Comparison of ENCODE assay signal across 1 cellular context in the genomic region with DNA sequence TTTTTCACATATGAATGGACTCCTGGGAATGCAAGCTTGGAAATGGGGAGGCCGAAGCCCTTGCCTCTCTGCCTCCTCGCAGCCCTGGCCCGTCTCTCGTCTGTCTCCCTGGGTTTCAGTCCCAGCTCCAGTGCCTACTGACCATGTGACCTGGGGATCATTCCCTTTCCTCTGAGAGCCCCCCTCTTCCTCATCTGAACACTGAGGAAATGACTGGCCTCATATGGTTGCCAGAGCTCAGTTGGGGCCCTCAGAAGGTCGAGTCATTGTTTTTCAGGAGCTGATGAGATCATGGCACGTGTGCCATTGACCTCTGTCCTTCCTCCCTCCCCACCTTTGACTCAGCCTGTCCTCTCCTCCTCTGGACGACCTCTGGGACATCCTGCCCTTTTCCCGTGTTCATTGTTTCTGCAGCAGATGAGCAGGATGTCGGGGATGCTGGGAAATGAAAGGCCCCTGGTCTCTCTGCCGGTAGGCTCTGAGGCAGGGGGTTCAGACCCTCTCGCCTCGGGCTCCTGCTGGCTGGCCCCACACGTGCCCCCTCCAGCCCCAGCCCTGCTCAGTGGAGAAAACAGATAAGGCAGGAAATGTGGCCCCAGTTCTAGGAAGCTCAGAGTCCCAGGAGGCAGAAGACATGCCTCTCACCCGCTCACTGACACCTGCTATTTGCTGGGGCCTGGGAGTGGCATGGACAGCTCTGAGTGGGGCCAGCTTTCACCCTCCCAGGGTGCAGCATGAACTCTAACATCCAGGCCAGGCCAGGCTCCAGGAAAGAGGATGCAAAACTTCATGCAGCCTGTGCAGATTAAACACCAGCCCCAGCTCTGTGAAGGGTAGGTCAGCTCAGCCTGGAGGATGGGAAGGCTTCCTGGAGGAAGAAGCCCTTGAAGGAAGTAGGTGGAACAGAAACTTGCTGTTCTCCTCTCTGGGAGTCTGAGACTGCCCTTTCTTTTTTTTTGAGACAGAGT.
TF ChIP-seq lines count a peak whose summit lies in the region.

No MANE protein-coding gene starts in this region.

TF ChIP-seq in K562, 482 proteins besides CTCF, POLR2A, EP300 and RAD21 (continued from another document and continues in another):
- TF ChIP-seq, protein P1, sequence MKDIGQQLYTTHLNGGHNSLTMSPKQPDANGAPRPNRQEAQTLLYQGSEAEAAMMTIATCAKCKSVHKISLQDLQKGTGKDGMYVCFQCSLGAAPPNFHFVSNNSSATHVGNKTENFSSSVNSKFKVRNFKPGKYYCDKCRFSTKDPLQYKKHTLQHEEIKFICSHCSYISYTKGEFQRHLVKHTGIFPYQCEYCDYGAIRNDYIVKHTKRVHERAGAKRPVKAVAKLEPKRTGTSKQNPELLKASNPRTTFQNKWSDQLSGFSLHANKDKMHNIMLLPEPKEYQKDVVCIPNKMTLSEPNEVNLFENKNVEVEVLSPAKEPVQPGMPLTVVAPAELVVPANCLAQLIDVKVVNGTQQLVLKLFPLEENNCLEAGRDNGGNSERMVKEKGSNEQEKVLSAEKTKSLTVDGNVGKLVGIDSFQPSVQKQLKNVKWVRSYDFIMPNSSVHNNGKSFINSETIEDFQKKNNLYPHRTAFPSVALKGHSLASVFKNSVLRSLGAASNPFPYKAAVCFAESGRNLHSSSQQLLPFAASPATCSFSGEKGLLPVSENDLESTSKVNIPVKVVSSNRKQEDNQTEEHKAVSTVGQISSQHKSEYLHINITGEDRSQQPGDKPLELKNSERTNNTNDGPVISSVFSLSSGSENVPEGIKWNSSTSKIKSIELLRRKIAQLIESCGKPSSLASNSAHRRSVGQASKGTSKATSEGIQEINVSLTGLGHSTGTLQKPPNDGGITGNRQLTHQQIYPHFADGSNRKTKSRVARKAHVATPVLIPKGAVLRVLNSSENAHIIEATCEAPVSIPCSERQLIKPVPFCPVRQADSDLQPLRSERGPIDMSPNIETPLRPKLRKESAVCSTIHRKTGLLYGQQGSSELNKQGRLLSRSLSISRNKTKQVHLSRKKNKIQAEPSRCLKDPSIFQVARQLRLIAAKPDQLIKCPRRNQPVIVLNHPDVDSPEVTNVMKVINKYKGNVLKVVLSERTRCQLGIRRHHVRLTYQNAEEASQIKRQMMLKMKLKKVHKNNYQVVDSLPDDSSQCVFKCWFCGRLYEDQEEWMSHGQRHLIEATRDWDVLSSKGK (CRISPR knock-in tag; IDR thresholded peaks at IDR 0.05) = no peak
- TF ChIP-seq, protein P2, sequence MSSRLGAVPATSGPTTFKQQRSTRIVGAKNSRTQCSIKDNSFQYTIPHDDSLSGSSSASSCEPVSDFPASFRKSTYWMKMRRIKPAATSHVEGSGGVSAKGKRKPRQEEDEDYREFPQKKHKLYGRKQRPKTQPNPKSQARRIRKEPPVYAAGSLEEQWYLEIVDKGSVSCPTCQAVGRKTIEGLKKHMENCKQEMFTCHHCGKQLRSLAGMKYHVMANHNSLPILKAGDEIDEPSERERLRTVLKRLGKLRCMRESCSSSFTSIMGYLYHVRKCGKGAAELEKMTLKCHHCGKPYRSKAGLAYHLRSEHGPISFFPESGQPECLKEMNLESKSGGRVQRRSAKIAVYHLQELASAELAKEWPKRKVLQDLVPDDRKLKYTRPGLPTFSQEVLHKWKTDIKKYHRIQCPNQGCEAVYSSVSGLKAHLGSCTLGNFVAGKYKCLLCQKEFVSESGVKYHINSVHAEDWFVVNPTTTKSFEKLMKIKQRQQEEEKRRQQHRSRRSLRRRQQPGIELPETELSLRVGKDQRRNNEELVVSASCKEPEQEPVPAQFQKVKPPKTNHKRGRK (tag; IDR thresholded peaks at IDR 0.05) = no peak
- TF ChIP-seq SNRNP70 (optimal IDR thresholded peaks at IDR 0.05; ENCODE audit: low read depth, low read length) (no peak), TSC22D4 (tag; IDR thresholded peaks at IDR 0.05) (no peak), IRF2 (CRISPR knock-in tag; IDR thresholded peaks at IDR 0.05) (no peak), CEBPB (tag; IDR thresholded peaks at IDR 0.05) (no peak), TRIM24 (IDR thresholded peaks at IDR 0.05) (peak; percentile 71 to 78; a peak in 3 of 4 replicates), ZFP1 (CRISPR knock-in tag; IDR thresholded peaks at IDR 0.05) (no peak), TEAD2 (tag; IDR thresholded peaks at IDR 0.05) (no peak), ARID2 (IDR thresholded peaks at IDR 0.05) (no peak), NFXL1 (CRISPR knock-in tag; IDR thresholded peaks at IDR 0.05) (no peak), ZBTB17 (CRISPR knock-in tag; IDR thresholded peaks at IDR 0.05) (peak; percentile 72; the same call in 1 of the 2 replicates), KAT2B (IDR thresholded peaks at IDR 0.05; ENCODE audit: low read depth, low read length) (no peak), DACH1 (IDR thresholded peaks at IDR 0.05; ENCODE audit: partially characterized antibody) (peak; percentile 39), NCOA4 (IDR thresholded peaks at IDR 0.05; ENCODE audit: partially characterized antibody) (no peak), ZC3H4 (CRISPR knock-in tag; IDR thresholded peaks at IDR 0.05; ENCODE audit: borderline replicate concordance) (no peak), RFX7 (CRISPR knock-in tag; IDR thresholded peaks at IDR 0.05) (no peak), ZNF232 (CRISPR knock-in tag; IDR thresholded peaks at IDR 0.05) (0 out of 2 replicates have a peak, but pooled peaks have one; percentile 84), SMARCE1 (IDR thresholded peaks at IDR 0.05) (peak; percentile 89), MTA2 (IDR thresholded peaks at IDR 0.05; ENCODE audit: low read depth) (0 out of 2 replicates have a peak, but pooled peaks have one; percentile 44), EP400 (IDR thresholded peaks at IDR 0.05) (peak; percentile 95), POLR2AphosphoS2 (IDR thresholded peaks at IDR 0.05; ENCODE audit: low read length) (no peak), HNRNPL (IDR thresholded peaks at IDR 0.05; ENCODE audit: low read depth, low read length) (no peak), ZNF12 (CRISPR knock-in tag; IDR thresholded peaks at IDR 0.05) (peak; percentile 91), RBM34 (IDR thresholded peaks at IDR 0.05; ENCODE audit: borderline replicate concordance, insufficient read depth, low read length) (no peak), TBP (optimal IDR thresholded peaks at IDR 0.05; ENCODE audit: low read depth, low read length) (peak; percentile 62), ZNF23 (CRISPR knock-in tag; IDR thresholded peaks at IDR 0.05) (no peak), RBM25 (IDR thresholded peaks at IDR 0.05; ENCODE audit: low read depth, low read length, severe bottlenecking) (peak; percentile 59), JUN (IDR thresholded peaks at IDR 0.05; ENCODE audit: borderline replicate concordance, low read depth, low read length) (peak; percentile 98), JUN (CRISPR knock-in tag; IDR thresholded peaks at IDR 0.05; ENCODE audit: borderline replicate concordance) (peak; percentile 33; the same call in 1 of the 2 replicates), ZNF311 (CRISPR knock-in tag; IDR thresholded peaks at IDR 0.05) (no peak), ELF2 (CRISPR knock-in tag; IDR thresholded peaks at IDR 0.05) (no peak; the same call in 1 of the 2 replicates), MCM5 (IDR thresholded peaks at IDR 0.05; ENCODE audit: low read depth) (no peak), BMI1 (IDR thresholded peaks at IDR 0.05; ENCODE audit: low read length) (no peak), ZNF57 (CRISPR knock-in tag; IDR thresholded peaks at IDR 0.05) (no peak), BDP1 (IDR thresholded peaks at IDR 0.05; ENCODE audit: insufficient read depth, insufficient read length) (no peak), SETDB1 (IDR thresholded peaks at IDR 0.05; ENCODE audit: low read length) (no peak), ZZZ3 (IDR thresholded peaks at IDR 0.05) (no peak), BCOR (IDR thresholded peaks at IDR 0.05) (peak; percentile 71), CC2D1A (IDR thresholded peaks at IDR 0.05) (no peak; the same call in 1 of the 2 replicates), SUPT5H (IDR thresholded peaks at IDR 0.05) (peak; percentile 52), ZNF354B (CRISPR knock-in tag; IDR thresholded peaks at IDR 0.05) (no peak), IFI16 (CRISPR knock-in tag; IDR thresholded peaks at IDR 0.05) (no peak), ZC3H8 (IDR thresholded peaks at IDR 0.05) (no peak), ZNF146 (CRISPR knock-in tag; IDR thresholded peaks at IDR 0.05; ENCODE audit: unreplicated experiment) (no peak), HNRNPLL (IDR thresholded peaks at IDR 0.05; ENCODE audit: low read depth, low read length, poor library complexity, severe bottlenecking) (no peak), ZNF707 (CRISPR knock-in tag; conservative IDR thresholded peaks at IDR 0.05) (no peak)
- TF ChIP-seq, protein P3, sequence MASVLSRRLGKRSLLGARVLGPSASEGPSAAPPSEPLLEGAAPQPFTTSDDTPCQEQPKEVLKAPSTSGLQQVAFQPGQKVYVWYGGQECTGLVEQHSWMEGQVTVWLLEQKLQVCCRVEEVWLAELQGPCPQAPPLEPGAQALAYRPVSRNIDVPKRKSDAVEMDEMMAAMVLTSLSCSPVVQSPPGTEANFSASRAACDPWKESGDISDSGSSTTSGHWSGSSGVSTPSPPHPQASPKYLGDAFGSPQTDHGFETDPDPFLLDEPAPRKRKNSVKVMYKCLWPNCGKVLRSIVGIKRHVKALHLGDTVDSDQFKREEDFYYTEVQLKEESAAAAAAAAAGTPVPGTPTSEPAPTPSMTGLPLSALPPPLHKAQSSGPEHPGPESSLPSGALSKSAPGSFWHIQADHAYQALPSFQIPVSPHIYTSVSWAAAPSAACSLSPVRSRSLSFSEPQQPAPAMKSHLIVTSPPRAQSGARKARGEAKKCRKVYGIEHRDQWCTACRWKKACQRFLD (CRISPR knock-in tag; IDR thresholded peaks at IDR 0.05) = peak; percentile 90
- TF ChIP-seq, protein P4, sequence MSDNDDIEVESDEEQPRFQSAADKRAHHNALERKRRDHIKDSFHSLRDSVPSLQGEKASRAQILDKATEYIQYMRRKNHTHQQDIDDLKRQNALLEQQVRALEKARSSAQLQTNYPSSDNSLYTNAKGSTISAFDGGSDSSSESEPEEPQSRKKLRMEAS (CRISPR knock-in tag; IDR thresholded peaks at IDR 0.05) = peak; percentile 97
- TF ChIP-seq, protein P5, sequence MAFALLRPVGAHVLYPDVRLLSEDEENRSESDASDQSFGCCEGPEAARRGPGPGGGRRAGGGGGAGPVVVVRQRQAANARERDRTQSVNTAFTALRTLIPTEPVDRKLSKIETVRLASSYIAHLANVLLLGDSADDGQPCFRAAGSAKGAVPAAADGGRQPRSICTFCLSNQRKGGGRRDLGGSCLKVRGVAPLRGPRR (CRISPR knock-in tag; IDR thresholded peaks at IDR 0.05) = no peak
- TF ChIP-seq, protein P6, sequence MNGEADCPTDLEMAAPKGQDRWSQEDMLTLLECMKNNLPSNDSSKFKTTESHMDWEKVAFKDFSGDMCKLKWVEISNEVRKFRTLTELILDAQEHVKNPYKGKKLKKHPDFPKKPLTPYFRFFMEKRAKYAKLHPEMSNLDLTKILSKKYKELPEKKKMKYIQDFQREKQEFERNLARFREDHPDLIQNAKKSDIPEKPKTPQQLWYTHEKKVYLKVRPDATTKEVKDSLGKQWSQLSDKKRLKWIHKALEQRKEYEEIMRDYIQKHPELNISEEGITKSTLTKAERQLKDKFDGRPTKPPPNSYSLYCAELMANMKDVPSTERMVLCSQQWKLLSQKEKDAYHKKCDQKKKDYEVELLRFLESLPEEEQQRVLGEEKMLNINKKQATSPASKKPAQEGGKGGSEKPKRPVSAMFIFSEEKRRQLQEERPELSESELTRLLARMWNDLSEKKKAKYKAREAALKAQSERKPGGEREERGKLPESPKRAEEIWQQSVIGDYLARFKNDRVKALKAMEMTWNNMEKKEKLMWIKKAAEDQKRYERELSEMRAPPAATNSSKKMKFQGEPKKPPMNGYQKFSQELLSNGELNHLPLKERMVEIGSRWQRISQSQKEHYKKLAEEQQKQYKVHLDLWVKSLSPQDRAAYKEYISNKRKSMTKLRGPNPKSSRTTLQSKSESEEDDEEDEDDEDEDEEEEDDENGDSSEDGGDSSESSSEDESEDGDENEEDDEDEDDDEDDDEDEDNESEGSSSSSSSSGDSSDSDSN (IDR thresholded peaks at IDR 0.05; ENCODE audit: borderline replicate concordance in 1 of 2, low read depth in 2 of 2, low read length in 2 of 2) = 0 out of 4 replicates have a peak, but pooled peaks have one; percentile 42 to 44
- TF ChIP-seq, protein P7, sequence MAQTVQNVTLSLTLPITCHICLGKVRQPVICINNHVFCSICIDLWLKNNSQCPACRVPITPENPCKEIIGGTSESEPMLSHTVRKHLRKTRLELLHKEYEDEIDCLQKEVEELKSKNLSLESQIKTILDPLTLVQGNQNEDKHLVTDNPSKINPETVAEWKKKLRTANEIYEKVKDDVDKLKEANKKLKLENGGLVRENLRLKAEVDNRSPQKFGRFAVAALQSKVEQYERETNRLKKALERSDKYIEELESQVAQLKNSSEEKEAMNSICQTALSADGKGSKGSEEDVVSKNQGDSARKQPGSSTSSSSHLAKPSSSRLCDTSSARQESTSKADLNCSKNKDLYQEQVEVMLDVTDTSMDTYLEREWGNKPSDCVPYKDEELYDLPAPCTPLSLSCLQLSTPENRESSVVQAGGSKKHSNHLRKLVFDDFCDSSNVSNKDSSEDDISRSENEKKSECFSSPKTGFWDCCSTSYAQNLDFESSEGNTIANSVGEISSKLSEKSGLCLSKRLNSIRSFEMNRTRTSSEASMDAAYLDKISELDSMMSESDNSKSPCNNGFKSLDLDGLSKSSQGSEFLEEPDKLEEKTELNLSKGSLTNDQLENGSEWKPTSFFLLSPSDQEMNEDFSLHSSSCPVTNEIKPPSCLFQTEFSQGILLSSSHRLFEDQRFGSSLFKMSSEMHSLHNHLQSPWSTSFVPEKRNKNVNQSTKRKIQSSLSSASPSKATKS (CRISPR knock-in tag; IDR thresholded peaks at IDR 0.05) = no peak
- TF ChIP-seq, protein P8, sequence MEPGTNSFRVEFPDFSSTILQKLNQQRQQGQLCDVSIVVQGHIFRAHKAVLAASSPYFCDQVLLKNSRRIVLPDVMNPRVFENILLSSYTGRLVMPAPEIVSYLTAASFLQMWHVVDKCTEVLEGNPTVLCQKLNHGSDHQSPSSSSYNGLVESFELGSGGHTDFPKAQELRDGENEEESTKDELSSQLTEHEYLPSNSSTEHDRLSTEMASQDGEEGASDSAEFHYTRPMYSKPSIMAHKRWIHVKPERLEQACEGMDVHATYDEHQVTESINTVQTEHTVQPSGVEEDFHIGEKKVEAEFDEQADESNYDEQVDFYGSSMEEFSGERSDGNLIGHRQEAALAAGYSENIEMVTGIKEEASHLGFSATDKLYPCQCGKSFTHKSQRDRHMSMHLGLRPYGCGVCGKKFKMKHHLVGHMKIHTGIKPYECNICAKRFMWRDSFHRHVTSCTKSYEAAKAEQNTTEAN (CRISPR knock-in tag; IDR thresholded peaks at IDR 0.05) = no peak
- TF ChIP-seq, protein P9, sequence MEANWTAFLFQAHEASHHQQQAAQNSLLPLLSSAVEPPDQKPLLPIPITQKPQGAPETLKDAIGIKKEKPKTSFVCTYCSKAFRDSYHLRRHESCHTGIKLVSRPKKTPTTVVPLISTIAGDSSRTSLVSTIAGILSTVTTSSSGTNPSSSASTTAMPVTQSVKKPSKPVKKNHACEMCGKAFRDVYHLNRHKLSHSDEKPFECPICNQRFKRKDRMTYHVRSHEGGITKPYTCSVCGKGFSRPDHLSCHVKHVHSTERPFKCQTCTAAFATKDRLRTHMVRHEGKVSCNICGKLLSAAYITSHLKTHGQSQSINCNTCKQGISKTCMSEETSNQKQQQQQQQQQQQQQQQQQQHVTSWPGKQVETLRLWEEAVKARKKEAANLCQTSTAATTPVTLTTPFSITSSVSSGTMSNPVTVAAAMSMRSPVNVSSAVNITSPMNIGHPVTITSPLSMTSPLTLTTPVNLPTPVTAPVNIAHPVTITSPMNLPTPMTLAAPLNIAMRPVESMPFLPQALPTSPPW (CRISPR knock-in tag; IDR thresholded peaks at IDR 0.05) = peak; percentile 91
